ENCODE assay signal across 20 cellular contexts in genomic region chr12:10147714-10148403, GRCh38. TPM values are rescaled to one million over a fixed set of nuclear protein-coding genes. Genes with fewer than 3 reads are reported as not detected.
DNase-seq lines count a peak whose midpoint lies in the region; ATAC-seq and TF ChIP-seq lines count a peak whose summit lies in the region.
"Had no signal": no experiment of that assay in that cellular context is flagged by ENCODE, and none has a peak within 500 bp of the region (broad histone marks: within the 10 kb centered on the region; RNA-seq: fewer than 3 reads in every experiment).

No MANE protein-coding gene starts in this region.

- no peaks in the 10 kb centered on the region for H3K9me3 Mint-ChIP-seq in stimulated activated effector memory CD8-positive, alpha-beta T cell treated with anti-CD3 and anti-CD28 coated beads, Interleukin-12 subunit alpha, Interleukin-12 subunit beta, amount 100 ng/mL, for 72 hours

- no peak overlapping the region for H3K27ac Mint-ChIP-seq in stimulated activated effector memory CD8-positive, alpha-beta T cell treated with anti-CD3 and anti-CD28 coated beads, Interleukin-12 subunit alpha, Interleukin-12 subunit beta, amount 100 ng/mL, for 72 hours
- H3K27ac Mint-ChIP-seq: endodermal cell, nephron progenitor cell had no signal

- H3K36me3 ChIP-seq in Peyer's patch (no peaks in the 10 kb centered on the region), suprapubic skin (no peaks in the 10 kb centered on the region)
- H3K36me3 ChIP-seq: heart right ventricle had no signal

- H3K4me3 Mint-ChIP-seq in stimulated activated effector memory CD8-positive, alpha-beta T cell treated with anti-CD3 and anti-CD28 coated beads, Interleukin-12 subunit alpha, Interleukin-12 subunit beta, amount 100 ng/mL, for 72 hours = no peak overlapping the region
- H3K4me3 Mint-ChIP-seq: endodermal cell, nephron progenitor cell had no signal

- ATAC-seq in activated CD4-positive, CD25-positive, alpha-beta regulatory T cell treated with anti-CD3 and anti-CD28 coated beads, Interleukin-2, amount 50 U/mL, for 24 hours = peak; percentile 78 to 84
- ATAC-seq in GM21717 (IDR thresholded peaks at IDR 0.05; ENCODE audit: unreplicated experiment) (peak; percentile 76), HG03354 (IDR thresholded peaks at IDR 0.05; ENCODE audit: poor library complexity, severe bottlenecking, unreplicated experiment) (peak; percentile 83)
- peak; percentile 88 for ATAC-seq in stimulated activated effector memory CD8-positive, alpha-beta T cell treated with anti-CD3 and anti-CD28 coated beads, Interleukin-12 subunit alpha, Interleukin-12 subunit beta, amount 100 ng/mL, for 72 hours
- ATAC-seq: heart right ventricle, left lobe of liver had no signal

- TF ChIP-seq CTCF in Peyer's patch (IDR thresholded peaks at IDR 0.05) (no peak), suprapubic skin (IDR thresholded peaks at IDR 0.05) (no peak)

- no peaks in the 10 kb centered on the region for H3K9me3 ChIP-seq in Peyer's patch
- H3K9me3 ChIP-seq in suprapubic skin = no peaks in the 10 kb centered on the region
- H3K9me3 ChIP-seq: Caco-2 had no signal

- WGBS in suprapubic skin = 75% methylated on average over 5 of the region's 5 CpGs

- no peak for TF ChIP-seq EP300 in suprapubic skin (IDR thresholded peaks at IDR 0.05)

- TF ChIP-seq POLR2A in Peyer's patch (IDR thresholded peaks at IDR 0.05) = no peak
- TF ChIP-seq POLR2A in suprapubic skin (IDR thresholded peaks at IDR 0.05) = no peak

- DNase-seq in activated CD4-positive, CD25-positive, alpha-beta regulatory T cell treated with anti-CD3 and anti-CD28 coated beads, Interleukin-2, amount 50 U/mL, for 72 hours = no peak
- no peak for DNase-seq in stimulated activated effector memory CD8-positive, alpha-beta T cell treated with anti-CD3 and anti-CD28 coated beads, Interleukin-12 subunit alpha, Interleukin-12 subunit beta, amount 100 ng/mL, for 72 hours (ENCODE audit: low spot score in 2 of 2)
- DNase-seq in Peyer's patch = no peak
- DNase-seq in suprapubic skin (ENCODE audit: low spot score in 2 of 2) = no peak
- DNase-seq in activated CD4-positive, alpha-beta T cell treated with anti-CD3 and anti-CD28 coated beads, Interleukin-2, amount 50 U/mL, for 1 hour = no peak
- DNase-seq: activated CD4-positive, alpha-beta T cell treated with anti-CD3 and anti-CD28 coated beads for 48 hours; activated gamma-delta T cell; Caco-2; endodermal cell; heart right ventricle; NCI-H2107; nephron progenitor cell; OCI-M1; SW 1271 had no signal

- no peak overlapping the region for H3K27ac ChIP-seq in Peyer's patch
- no peak overlapping the region for H3K27ac ChIP-seq in suprapubic skin
- H3K27ac ChIP-seq: 22Rv1, heart right ventricle had no signal

- no peaks in the 10 kb centered on the region for H3K4me1 ChIP-seq in Peyer's patch
- peaks cover under 1% of the 10 kb centered on the region for H3K4me1 ChIP-seq in suprapubic skin
- H3K4me1 ChIP-seq: Caco-2 had no signal

- peaks cover under 1% of the 10 kb centered on the region for H3K4me1 Mint-ChIP-seq in stimulated activated effector memory CD8-positive, alpha-beta T cell treated with anti-CD3 and anti-CD28 coated beads, Interleukin-12 subunit alpha, Interleukin-12 subunit beta, amount 100 ng/mL, for 72 hours
- H3K4me1 Mint-ChIP-seq: nephron progenitor cell had no signal

- H3K36me3 Mint-ChIP-seq in stimulated activated effector memory CD8-positive, alpha-beta T cell treated with anti-CD3 and anti-CD28 coated beads, Interleukin-12 subunit alpha, Interleukin-12 subunit beta, amount 100 ng/mL, for 72 hours = no peaks in the 10 kb centered on the region

- no peaks in the 10 kb centered on the region for H3K27me3 ChIP-seq in Peyer's patch
- no peaks in the 10 kb centered on the region for H3K27me3 ChIP-seq in suprapubic skin
- H3K27me3 ChIP-seq: heart right ventricle had no signal

- H3K4me3 ChIP-seq in Peyer's patch = no peak overlapping the region
- H3K4me3 ChIP-seq in suprapubic skin = no peak overlapping the region
- H3K4me3 ChIP-seq: heart right ventricle had no signal

RNA-seq across cellular contexts. Expression of gene CLEC7A, which starts 17.9 kb away (rescaled TPM):
- total RNA-seq in Peyer's patch (1 to 10 TPM; 1.7 to 6.6 (median 3.2) TPM), suprapubic skin (1 to 10 TPM; 3.7 to 6.6 (median 4.1) TPM)
- total RNA-seq: Caco-2, endodermal cell, LHCN-M2 had no signal

RNA-seq across cellular contexts. Expression of gene OLR1, which starts 24.1 kb away (rescaled TPM):
- not detected for total RNA-seq in Peyer's patch
- total RNA-seq in suprapubic skin = not detected
- total RNA-seq: LHCN-M2 had no signal

RNA-seq across cellular contexts. Expression of gene TMEM52B, which starts 31.0 kb away (rescaled TPM):
- total RNA-seq in Peyer's patch (not detected), suprapubic skin (under 1 TPM in 1 of 4 donors, not detected in 3; 0.16 TPM)
- total RNA-seq: endodermal cell, heart right ventricle, left lobe of liver, LHCN-M2 had no signal

RNA-seq across cellular contexts. Expression of gene CLEC1A, which starts 49.1 kb away (rescaled TPM):
- total RNA-seq in Peyer's patch (1 to 10 TPM in 1 of 4 donors, not detected in 3; 2.1 TPM), suprapubic skin (1 to 10 TPM in 2 of 4 donors, under 1 TPM in 2; 0.42 to 2.1 (median 1.1) TPM)
- total RNA-seq: Caco-2, endodermal cell, LHCN-M2 had no signal
